9 cellular contexts compared by ENCODE assay signal in the genomic region with DNA sequence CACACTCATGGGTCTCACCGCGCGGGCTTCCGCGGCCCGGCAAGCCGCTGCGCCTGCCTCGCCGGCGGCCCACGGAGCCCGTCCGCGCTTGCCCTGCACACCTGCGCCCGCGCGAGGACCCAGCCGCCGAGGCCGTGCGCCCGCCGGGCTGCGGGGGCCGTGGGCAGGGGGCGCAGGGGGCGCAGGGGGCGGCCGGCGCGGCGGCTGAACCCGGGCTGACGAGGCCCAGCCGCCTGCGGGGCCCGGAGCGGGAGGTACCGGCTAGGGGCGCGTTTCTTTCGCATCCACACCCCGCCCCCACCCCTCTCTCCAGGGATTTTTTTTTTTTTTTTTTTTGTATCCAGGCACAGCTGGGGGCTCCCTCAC. TPM values are rescaled to one million over a fixed set of nuclear protein-coding genes. Genes with fewer than 3 reads are reported as not detected.
A peak's percentile ranks its signal among the peaks of the same experiment; 100 is the strongest.
DNase-seq lines count a peak whose midpoint lies in the region; ATAC-seq, FAIRE-seq and TF ChIP-seq lines count a peak whose summit lies in the region.
"Had no signal": no experiment of that assay in that cellular context is flagged by ENCODE, and none has a peak within 500 bp of the region (broad histone marks: within the 10 kb centered on the region; RNA-seq: fewer than 3 reads in every experiment).

No MANE protein-coding gene starts in this region.

- POLR2A ChIA-PET in A673 (lab: Charles Lee; ENCODE audit: low non-redundant PET): no interaction called here

- TF ChIP-seq CTCF in A673 (conservative IDR thresholded peaks at IDR 0.05; ENCODE audit: low read depth, low read length): no peak
- no peak for TF ChIP-seq CTCF in bronchial epithelial cell (IDR thresholded peaks at IDR 0.05; ENCODE audit: insufficient read depth, low read length, severe bottlenecking)

- BruUV-seq in A673 (replicated peaks; lab: Mats Ljungman, UMichigan): no TSS peak

- FAIRE-seq in bronchial epithelial cell (lab: Jason Lieb, UNC): no peak
- FAIRE-seq: TTC549 had no signal

- no peaks in the 10 kb centered on the region for H3K36me3 ChIP-seq in A673 (ENCODE audit: insufficient read depth, low read length, poor library complexity, severe bottlenecking)
- no peaks in the 10 kb centered on the region for H3K36me3 ChIP-seq in bronchial epithelial cell (ENCODE audit: control insufficient read depth, insufficient read depth, low read length)

- peak overlapping the region; percentile 83 to 98 (median 95) for H3K4me3 Mint-ChIP-seq in naive B cell

- H3K27ac ChIP-seq in A673 (ENCODE audit: low read depth, low read length, poor library complexity, severe bottlenecking): no peak overlapping the region

- H3K27ac Mint-ChIP-seq in naive B cell: no peak overlapping the region

- peaks cover 48 to 68% (median 57%) of the 10 kb centered on the region in 3 donors for H3K4me1 Mint-ChIP-seq in naive B cell

- peaks cover 75 to 89% (median 81%) of the 10 kb centered on the region in 3 donors for H3K27me3 Mint-ChIP-seq in naive B cell

- H3K9me3 ChIP-seq in A673 (ENCODE audit: low read depth, low read length, poor library complexity, severe bottlenecking): no peaks in the 10 kb centered on the region

- ATAC-seq in HG02678 (IDR thresholded peaks at IDR 0.05; ENCODE audit: unreplicated experiment) (peak; percentile 13), naive B cell (ENCODE audit: low read depth in 2 of 2) (peak; percentile 17 to 25), HG03439 (IDR thresholded peaks at IDR 0.05; ENCODE audit: unreplicated experiment) (no peak)

- H3K4me3 ChIP-seq in A673 (ENCODE audit: low read depth, low read length, poor library complexity, severe bottlenecking) (peak overlapping the region; percentile 47), bronchial epithelial cell (ENCODE audit: low read depth, low read length) (peak overlapping the region; percentile 37)

- peaks cover 29% of the 10 kb centered on the region for H3K4me1 ChIP-seq in A673 (ENCODE audit: insufficient read depth, low read length, poor library complexity, severe bottlenecking)

- DNase-seq in A673 (ENCODE audit: low spot score) (no peak), bronchial epithelial cell (ENCODE audit: low read depth) (no peak), naive B cell (no peak), NCI-H526 (lab: John Stamatoyannopoulos, UW) (no peak), NCI-H82 (lab: John Stamatoyannopoulos, UW) (no peak), GOT3 (lab: John Stamatoyannopoulos, UW) (no peak)

- H3K9me3 Mint-ChIP-seq in naive B cell: peaks cover 0 to 4% (median 0%) of the 10 kb centered on the region in 7 donors

- H3K36me3 Mint-ChIP-seq in naive B cell: peaks cover 4 to 19% of the 10 kb centered on the region in 2 donors

- H3K27me3 ChIP-seq in A673 (replicated peaks; ENCODE audit: insufficient read depth, low read depth, low read length, poor library complexity): peaks cover 80% of the 10 kb centered on the region
- peaks cover 46% of the 10 kb centered on the region for H3K27me3 ChIP-seq in bronchial epithelial cell (ENCODE audit: control insufficient read depth, insufficient read depth, low read length)

- intact Hi-C loops in A673 (cut with micrococcal nuclease; ENCODE audit: unreplicated experiment): loop anchor here (5.0 to 10.0 kb wide), 2 partner anchors 144 to 956 kb away; a partner anchor contains a TSS

- CTCF ChIA-PET in A673 (lab: Charles Lee): no interaction called here

RNA-seq across cellular contexts. Expression of a gene that starts 43.8 kb away (rescaled TPM):
- 19.7 and 23.8 TPM in 2 replicates for total RNA-seq in A673 (2021)
- 36.7 and 142 TPM in 2 replicates for total RNA-seq in bronchial epithelial cell
- 10 to 100 TPM; 22.3 to 35.6 (median 32.8) TPM for polyA plus RNA-seq in naive B cell (ENCODE audit: low read depth in 6 of 6)

RNA-seq across cellular contexts. Expression of a gene that starts 47.5 kb away (rescaled TPM):
- total RNA-seq in A673 (2021) (not detected in 2 replicates), bronchial epithelial cell (not detected in 2 replicates)
- polyA plus RNA-seq in naive B cell (ENCODE audit: low read depth in 6 of 6): not detected
